Comparison of ENCODE assay signal across 32 cellular contexts in the genomic region with DNA sequence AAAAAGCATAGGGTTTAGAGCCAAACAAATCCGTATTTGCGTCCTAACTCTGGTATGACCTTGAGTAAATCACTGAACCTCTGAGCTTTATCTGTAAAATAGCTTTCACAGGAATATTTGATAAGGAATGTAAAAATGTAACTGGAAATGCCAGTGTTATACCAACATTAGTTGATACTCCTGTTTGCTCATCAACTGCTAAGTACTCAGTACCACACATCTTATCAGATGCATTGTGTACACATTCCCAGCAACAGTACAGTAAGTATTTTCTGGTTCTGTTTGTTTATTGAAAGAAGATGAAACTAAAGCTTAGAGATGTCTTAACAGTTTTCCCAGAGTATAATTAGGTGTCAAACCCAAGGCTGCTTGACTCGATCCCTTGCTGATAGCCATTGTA.
"Had no signal": no experiment of that assay in that cellular context is flagged by ENCODE, and none has a peak within 500 bp of the region (broad histone marks: within the 10 kb centered on the region; RNA-seq: fewer than 3 reads in every experiment).

No MANE protein-coding gene starts in this region.

- H3K4me3 ChIP-seq: coronary artery, dorsolateral prefrontal cortex, esophagus muscularis mucosa, gastrocnemius medialis, heart left ventricle had no signal

- H3K9me3 Mint-ChIP-seq: activated CD4-positive, alpha-beta T cell treated with anti-CD3 and anti-CD28 coated beads, Interleukin-2, amount 10 ng/mL, durations not matched to agents 7 days and 5 days; activated T-cell treated with anti-CD3 and anti-CD28 coated beads, Interleukin-2, amount 50 U/mL, for 24 hours; central memory CD8-positive, alpha-beta T cell; dendritic cell treated with granulocyte-macrophage colony-stimulating factor and Interleukin-4, amounts not matched to agents 40 ng/mL and 50 ng/mL, for 4 days had no signal

- H3K27ac Mint-ChIP-seq: activated CD4-positive, alpha-beta memory T cell treated with anti-CD3 and anti-CD28 coated beads, Interleukin-2, amount 10 ng/mL, durations not matched to agents 7 days and 5 days; activated CD4-positive, alpha-beta T cell treated with anti-CD3 and anti-CD28 coated beads, Interleukin-2, amount 10 ng/mL, durations not matched to agents 7 days and 5 days; activated T-cell treated with anti-CD3 and anti-CD28 coated beads, Interleukin-2, amount 50 U/mL, for 24 hours; brain; dendritic cell treated with granulocyte-macrophage colony-stimulating factor and Interleukin-4, amounts not matched to agents 40 ng/mL and 50 ng/mL, for 4 days; T-helper 17 cell; T-helper 2 cell treated with Interferon-gamma antibody and Interleukin-4, amounts not matched to agents 5 μg/mL and 100 μg/mL, for 36 hours; WTC11 had no signal

- ATAC-seq: activated T-cell treated with anti-CD3 and anti-CD28 coated beads, Interleukin-2, amount 50 U/mL, for 72 hours; foreskin keratinocyte; gastrocnemius medialis; T-helper 17 cell; WTC11 had no signal

- H3K27me3 Mint-ChIP-seq: activated CD4-positive, alpha-beta memory T cell treated with anti-CD3 and anti-CD28 coated beads, Interleukin-2, amount 10 ng/mL, durations not matched to agents 7 days and 5 days; activated CD4-positive, alpha-beta T cell treated with anti-CD3 and anti-CD28 coated beads, Interleukin-2, amount 10 ng/mL, durations not matched to agents 7 days and 5 days; activated naive CD8-positive, alpha-beta T cell; activated T-cell treated with anti-CD3 and anti-CD28 coated beads, Interleukin-2, amount 50 U/mL, for 24 hours; brain; central memory CD8-positive, alpha-beta T cell; dendritic cell treated with granulocyte-macrophage colony-stimulating factor and Interleukin-4, amounts not matched to agents 40 ng/mL and 50 ng/mL, for 4 days; T-helper 17 cell had no signal

- DNase-seq: activated CD4-positive, alpha-beta memory T cell treated with anti-CD3 and anti-CD28 coated beads, Interleukin-2, amount 10 ng/mL, durations not matched to agents 7 days and 5 days; activated CD4-positive, alpha-beta T cell treated with anti-CD3 and anti-CD28 coated beads for 1 hour; activated CD4-positive, alpha-beta T cell treated with anti-CD3 and anti-CD28 coated beads for 4 hours; activated CD4-positive, alpha-beta T cell treated with anti-CD3 and anti-CD28 coated beads, Interleukin-2, amount 10 ng/mL, durations not matched to agents 7 days and 5 days; activated CD4-positive, alpha-beta T cell treated with anti-CD3 and anti-CD28 coated beads, Interleukin-2, amount 50 U/mL, for 4 hours; activated CD8-positive, alpha-beta memory T cell treated with anti-CD3 and anti-CD28 coated beads, Interleukin-2, amount 50 U/mL, for 48 hours; activated gamma-delta T cell; activated naive CD4-positive, alpha-beta T cell treated with anti-CD3 and anti-CD28 coated beads, Interleukin-2, amount 50 U/mL, for 16 hours; activated naive CD4-positive, alpha-beta T cell treated with Interleukin-2 at 50 U/mL for 16 hours; activated T-cell treated with anti-CD3 and anti-CD28 coated beads for 4 hours; activated T-cell treated with anti-CD3 and anti-CD28 coated beads, Interleukin-2, amount 50 U/mL, for 24 hours; activated T-cell treated with anti-CD3 and anti-CD28 coated beads, Interleukin-2, amount 50 U/mL, for 72 hours; amygdala; aorta; dorsolateral prefrontal cortex; effector memory CD4-positive, alpha-beta T cell; erythroblast; foreskin keratinocyte; gastrocnemius medialis; glutamatergic neuron; heart left ventricle; T-helper 1 cell; T-helper 17 cell; T1000 had no signal

- H3K9me3 ChIP-seq: esophagus muscularis mucosa, gastrocnemius medialis, heart left ventricle had no signal

- H3K4me3 Mint-ChIP-seq: activated CD4-positive, alpha-beta memory T cell treated with anti-CD3 and anti-CD28 coated beads, Interleukin-2, amount 10 ng/mL, durations not matched to agents 7 days and 5 days; activated CD4-positive, alpha-beta T cell treated with anti-CD3 and anti-CD28 coated beads, Interleukin-2, amount 10 ng/mL, durations not matched to agents 7 days and 5 days; activated naive CD8-positive, alpha-beta T cell; activated T-cell treated with anti-CD3 and anti-CD28 coated beads, Interleukin-2, amount 50 U/mL, for 24 hours; activated T-cell treated with anti-CD3 and anti-CD28 coated beads, Interleukin-2, amount 50 U/mL, for 72 hours; brain; central memory CD8-positive, alpha-beta T cell; dendritic cell treated with granulocyte-macrophage colony-stimulating factor and Interleukin-4, amounts not matched to agents 40 ng/mL and 50 ng/mL, for 4 days; T-helper 17 cell; T-helper 2 cell treated with Interferon-gamma antibody and Interleukin-4, amounts not matched to agents 5 μg/mL and 100 μg/mL, for 36 hours; WTC11 had no signal

- H3K4me1 ChIP-seq: esophagus muscularis mucosa, foreskin keratinocyte, gastrocnemius medialis had no signal

- H3K27ac ChIP-seq: coronary artery, dorsolateral prefrontal cortex, esophagus muscularis mucosa, foreskin keratinocyte, gastrocnemius medialis, heart left ventricle had no signal

- H3K27me3 ChIP-seq: dorsolateral prefrontal cortex, esophagus muscularis mucosa, foreskin keratinocyte, gastrocnemius medialis, heart left ventricle had no signal

- H3K4me1 Mint-ChIP-seq: activated CD4-positive, alpha-beta memory T cell treated with anti-CD3 and anti-CD28 coated beads, Interleukin-2, amount 10 ng/mL, durations not matched to agents 7 days and 5 days; activated CD4-positive, alpha-beta T cell treated with anti-CD3 and anti-CD28 coated beads, Interleukin-2, amount 10 ng/mL, durations not matched to agents 7 days and 5 days; brain; WTC11 had no signal
